In the genomic region with DNA sequence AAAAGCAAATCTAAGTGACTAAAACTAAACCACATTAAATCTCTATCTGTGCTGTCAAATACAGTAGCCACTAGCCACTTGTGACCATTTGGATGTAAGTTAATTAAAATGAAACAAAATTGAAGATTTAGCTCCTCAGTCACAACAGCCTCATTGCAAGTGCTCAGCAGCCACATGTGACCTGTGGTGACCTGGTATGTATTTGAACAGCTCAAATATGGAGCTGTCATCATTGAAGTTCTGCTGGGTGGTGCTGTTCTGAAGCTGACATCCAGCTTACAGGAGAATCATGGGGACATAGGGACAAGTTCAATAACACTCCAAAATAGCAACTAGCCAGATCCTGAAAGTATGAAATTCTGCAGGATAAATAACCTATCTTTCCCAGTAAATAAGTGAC, we compare ENCODE assay signal across 30 cellular contexts.
"Had no signal": no experiment of that assay in that cellular context is flagged by ENCODE, and none has a peak within 500 bp of the region (broad histone marks: within the 10 kb centered on the region; RNA-seq: fewer than 3 reads in every experiment).

No MANE protein-coding gene starts in this region.

- H3K9me3 ChIP-seq: MG63, SJCRH30 had no signal

- H3K36me3 ChIP-seq: brain microvascular endothelial cell, MG63, SJCRH30 had no signal

- H3K27ac ChIP-seq: brain microvascular endothelial cell, SJCRH30, SK-N-MC, VCaP had no signal

- DNase-seq: activated B cell treated with CpG ODN at 0.5 μM for 24 hours; activated CD4-positive, alpha-beta T cell treated with anti-CD3 and anti-CD28 coated beads, Interleukin-2, amount 10 ng/mL, durations not matched to agents 24 days and 14 days; activated CD4-positive, alpha-beta T cell treated with anti-CD3 and anti-CD28 coated beads, Interleukin-2, amount 50 U/mL, for 4 hours; activated CD4-positive, CD25-positive, alpha-beta regulatory T cell treated with anti-CD3 and anti-CD28 coated beads, Interleukin-2, amount 50 U/mL, for 72 hours; activated CD8-positive, alpha-beta T cell treated with anti-CD3 and anti-CD28 coated beads for 36 hours; activated naive CD4-positive, alpha-beta T cell; activated T-cell treated with anti-CD3 and anti-CD28 coated beads, Interleukin-2, amount 50 U/mL, for 1 hour; activated T-cell treated with anti-CD3 and anti-CD28 coated beads, Interleukin-2, amount 50 U/mL, for 72 hours; amniotic stem cell; aorta; brain microvascular endothelial cell; central memory CD4-positive, alpha-beta T cell; Kasumi-1; MG63; NCI-H1048; NCI-H1105 treated with DMSO at 0.1 percent for 48 hours; NCI-H1436; NCI-H1694; NCI-H1930; NCI-H2081 treated with DMSO at 0.1 percent for 48 hours; NCI-H345; NCI-H524 treated with DMSO at 0.1 percent for 48 hours; SHP77; SJCRH30; T-helper 9 cell had no signal

- H3K27me3 Mint-ChIP-seq: activated B cell treated with CpG ODN at 0.5 μM for 24 hours; activated CD4-positive, alpha-beta T cell treated with anti-CD3 and anti-CD28 coated beads, Interleukin-2, amount 10 ng/mL, durations not matched to agents 24 days and 14 days; activated CD8-positive, alpha-beta T cell treated with anti-CD3 and anti-CD28 coated beads for 36 hours; activated T-helper 17 cell treated with anti-CD3 and anti-CD28 coated beads, Interleukin-2, amount 50 U/mL, for 72 hours had no signal

- H3K4me3 ChIP-seq: MG63, SJCRH30, SK-N-MC had no signal

- H3K27me3 ChIP-seq: brain microvascular endothelial cell, MG63 had no signal

- H3K4me3 Mint-ChIP-seq: activated B cell treated with CpG ODN at 0.5 μM for 24 hours; activated CD4-positive, alpha-beta T cell treated with anti-CD3 and anti-CD28 coated beads, Interleukin-2, amount 10 ng/mL, durations not matched to agents 24 days and 14 days; activated CD8-positive, alpha-beta T cell treated with anti-CD3 and anti-CD28 coated beads for 36 hours; activated T-cell treated with anti-CD3 and anti-CD28 coated beads, Interleukin-2, amount 50 U/mL, for 72 hours; activated T-helper 17 cell treated with anti-CD3 and anti-CD28 coated beads, Interleukin-2, amount 50 U/mL, for 72 hours had no signal

- H3K9me3 Mint-ChIP-seq: activated B cell treated with CpG ODN at 0.5 μM for 24 hours; activated CD4-positive, alpha-beta T cell treated with anti-CD3 and anti-CD28 coated beads, Interleukin-2, amount 10 ng/mL, durations not matched to agents 24 days and 14 days; activated CD8-positive, alpha-beta T cell treated with anti-CD3 and anti-CD28 coated beads for 36 hours; activated T-cell treated with anti-CD3 and anti-CD28 coated beads, Interleukin-2, amount 50 U/mL, for 72 hours; activated T-helper 17 cell treated with anti-CD3 and anti-CD28 coated beads, Interleukin-2, amount 50 U/mL, for 72 hours had no signal

- H3K4me1 ChIP-seq: SJCRH30 had no signal

- H3K27ac Mint-ChIP-seq: activated B cell treated with CpG ODN at 0.5 μM for 24 hours; activated CD4-positive, alpha-beta T cell treated with anti-CD3 and anti-CD28 coated beads, Interleukin-2, amount 10 ng/mL, durations not matched to agents 24 days and 14 days; activated T-cell treated with anti-CD3 and anti-CD28 coated beads, Interleukin-2, amount 50 U/mL, for 72 hours; activated T-helper 17 cell treated with anti-CD3 and anti-CD28 coated beads, Interleukin-2, amount 50 U/mL, for 72 hours had no signal

- H3K36me3 Mint-ChIP-seq: activated naive CD4-positive, alpha-beta T cell treated with anti-CD3 and anti-CD28 coated beads, Interleukin-2, amount 50 U/mL, for 72 hours had no signal

- ATAC-seq: activated CD8-positive, alpha-beta T cell treated with anti-CD3 and anti-CD28 coated beads for 36 hours; activated naive CD4-positive, alpha-beta T cell treated with anti-CD3 and anti-CD28 coated beads, Interleukin-2, amount 50 U/mL, for 72 hours; activated T-cell treated with anti-CD3 and anti-CD28 coated beads, Interleukin-2, amount 50 U/mL, for 72 hours; activated T-helper 17 cell treated with anti-CD3 and anti-CD28 coated beads, Interleukin-2, amount 50 U/mL, for 72 hours; Panc1 had no signal
